In genomic region chrX:143945171-143945570, GRCh38 we compare ENCODE assay signal across 19 cellular contexts.
DNase-seq lines count a peak whose midpoint lies in the region; ATAC-seq and TF ChIP-seq lines count a peak whose summit lies in the region.
"Had no signal": no experiment of that assay in that cellular context is flagged by ENCODE, and none has a peak within 500 bp of the region (broad histone marks: within the 10 kb centered on the region; RNA-seq: fewer than 3 reads in every experiment).

No MANE protein-coding gene starts in this region.

- WGBS in mammary epithelial cell (ENCODE audit: low coverage, missing lambda C conversion rate), result 30% methylated on average over 2 of the region's 2 CpGs

- H3K27ac ChIP-seq in mammary epithelial cell (ENCODE audit: insufficient read depth, low read depth, low read length) (no peak overlapping the region), breast epithelium (no peak overlapping the region), left lung (no peak overlapping the region)
- H3K27ac ChIP-seq: 22Rv1, BLaER1, C4-2B had no signal

- DNase-seq in mammary epithelial cell (peak; percentile 9), breast epithelium (ENCODE audit: low spot score in 2 of 2) (no peak), left lung (no peak), DMS79 (lab: John Stamatoyannopoulos, UW) (no peak), pons (ENCODE audit: low spot score) (no peak)
- DNase-seq: Caco-2; CD4-positive, CD25-positive, alpha-beta regulatory T cell; CD8-positive, alpha-beta T cell; DMS153; EL; GDM1; H9 had no signal

- peak overlapping the region; percentile 14 for H3K4me2 ChIP-seq in mammary epithelial cell (ENCODE audit: insufficient read depth, low read depth, low read length)
- H3K4me2 ChIP-seq: BLaER1, GM23338 had no signal

- no peaks in the 10 kb centered on the region for H4K20me1 ChIP-seq in mammary epithelial cell (ENCODE audit: insufficient read depth, low read length)
- H4K20me1 ChIP-seq: BLaER1 had no signal

- ATAC-seq in esophagus mucosa, result peak; percentile 48
- peak; percentile 35 for ATAC-seq in left lung
- ATAC-seq: CD8-positive, alpha-beta T cell; GM12878; GM23338; HCT116 had no signal

- H3K27me3 ChIP-seq in mammary epithelial cell (ENCODE audit: insufficient read depth, low read length) (no peaks in the 10 kb centered on the region), breast epithelium (no peaks in the 10 kb centered on the region), left lung (no peaks in the 10 kb centered on the region)

- intact Hi-C loops in mammary epithelial cell (cut with micrococcal nuclease), result no loop called here
- intact Hi-C loops in breast epithelium (cut with DNase I; ENCODE audit: low total_unique reads), result no loop called here
- intact Hi-C loops in left lung (cut with DNase I), result no loop called here

- H3K4me1 ChIP-seq in mammary epithelial cell (ENCODE audit: insufficient read depth, low read length) (no peaks in the 10 kb centered on the region), breast epithelium (no peaks in the 10 kb centered on the region), left lung (no peaks in the 10 kb centered on the region)
- H3K4me1 ChIP-seq: BLaER1, Caco-2 had no signal

- no peak overlapping the region for H2AFZ ChIP-seq in mammary epithelial cell (ENCODE audit: low read depth, low read length)
- H2AFZ ChIP-seq: GM23338 had no signal

- no peaks in the 10 kb centered on the region for H3K79me2 ChIP-seq in mammary epithelial cell (ENCODE audit: insufficient read depth, low read length)

- no peak overlapping the region for H3K9ac ChIP-seq in mammary epithelial cell (ENCODE audit: insufficient read depth, low read length)
- H3K9ac ChIP-seq: BLaER1 had no signal

- no peak overlapping the region for H3K4me3 ChIP-seq in mammary epithelial cell (replicated peaks in 1 of 3; ENCODE audit: insufficient read depth in 1 of 3, low read depth in 2 of 3, low read length in 3 of 3)
- H3K4me3 ChIP-seq in breast epithelium, result no peak overlapping the region
- H3K4me3 ChIP-seq in left lung, result no peak overlapping the region
- H3K4me3 ChIP-seq: BLaER1, GM12878, GM23338 had no signal

- no peak for TF ChIP-seq CTCF in mammary epithelial cell (conservative IDR thresholded peaks at IDR 0.05 in 1 of 2, IDR thresholded peaks at IDR 0.05 in 1 of 2; ENCODE audit: extremely low read depth in 1 of 2, insufficient read depth in 1 of 2, low read depth in 1 of 2, low read length in 2 of 2)
- no peak for TF ChIP-seq CTCF in breast epithelium (IDR thresholded peaks at IDR 0.05)
- no peak for TF ChIP-seq CTCF in left lung (IDR thresholded peaks at IDR 0.05)

- H3K9me3 ChIP-seq in mammary epithelial cell (replicated peaks; ENCODE audit: insufficient read depth, low read length) (peaks cover 4% of the 10 kb centered on the region), breast epithelium (peaks cover 4 to 19% of the 10 kb centered on the region in 2 donors), left lung (no peaks in the 10 kb centered on the region)
- H3K9me3 ChIP-seq: Caco-2 had no signal

- dilution Hi-C loops in mammary epithelial cell (cut with HindIII; ENCODE audit: low sequenced_read_pairs), result no loop called here

- no TSS peak for BruUV-seq in mammary epithelial cell (replicated peaks; lab: Mats Ljungman, UMichigan)

- in situ Hi-C loops in mammary epithelial cell (cut with MboI; ENCODE audit: low sequenced_read_pairs in 2 of 2), result no loop called here

- CTCF ChIA-PET in mammary epithelial cell (lab: Charles Lee; ENCODE audit: low non-redundant PET), result no interaction called here

- no peaks in the 10 kb centered on the region for H3K36me3 ChIP-seq in mammary epithelial cell (ENCODE audit: insufficient read depth, low read length)
- H3K36me3 ChIP-seq in breast epithelium, result no peaks in the 10 kb centered on the region
- no peaks in the 10 kb centered on the region for H3K36me3 ChIP-seq in left lung
- H3K36me3 ChIP-seq: BLaER1 had no signal

- no peak for TF ChIP-seq POLR2A in breast epithelium (IDR thresholded peaks at IDR 0.05)
